Comparison of ENCODE assay signal across 1 cellular context in genomic region chr1:234533975-234534876, GRCh38.
TF ChIP-seq lines count a peak whose summit lies in the region.

No MANE protein-coding gene starts in this region.

TF ChIP-seq in HEK293, 187 proteins besides CTCF, POLR2A, EP300 and RAD21 (continued from another document and continues in another):
- TF ChIP-seq, protein P1, sequence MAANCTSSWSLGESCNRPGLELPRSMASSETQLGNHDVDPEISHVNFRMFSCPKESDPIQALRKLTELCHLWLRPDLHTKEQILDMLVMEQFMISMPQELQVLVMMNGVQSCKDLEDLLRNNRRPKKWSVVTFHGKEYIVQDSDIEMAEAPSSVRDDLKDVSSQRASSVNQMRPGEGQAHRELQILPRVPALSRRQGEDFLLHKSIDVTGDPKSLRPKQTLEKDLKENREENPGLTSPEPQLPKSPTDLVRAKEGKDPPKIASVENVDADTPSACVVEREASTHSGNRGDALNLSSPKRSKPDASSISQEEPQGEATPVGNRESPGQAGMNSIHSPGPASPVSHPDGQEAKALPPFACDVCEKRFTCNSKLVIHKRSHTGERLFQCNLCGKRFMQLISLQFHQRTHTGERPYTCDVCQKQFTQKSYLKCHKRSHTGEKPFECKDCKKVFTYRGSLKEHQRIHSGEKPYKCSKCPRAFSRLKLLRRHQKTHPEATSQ (tag by site-specific recombination; IDR thresholded peaks at IDR 0.05): no peak
- TF ChIP-seq ZNF366 (tag by site-specific recombination; conservative IDR thresholded peaks at IDR 0.05) (peak; percentile 54; the same call in 1 of the 2 replicates), ZNF341 (tag by site-specific recombination; IDR thresholded peaks at IDR 0.05; ENCODE audit: low read depth) (peak; percentile 62), ZNF10 (tag by site-specific recombination; IDR thresholded peaks at IDR 0.05) (no peak), ZXDB (tag by site-specific recombination; IDR thresholded peaks at IDR 0.05) (peak; percentile 19; the same call in 1 of the 2 replicates), ZNF549 (tag by site-specific recombination; IDR thresholded peaks at IDR 0.05) (no peak), ZBTB48 (tag by site-specific recombination; IDR thresholded peaks at IDR 0.05) (0 out of 2 replicates have a peak, but pooled peaks have one; percentile 46), KLF17 (tag by site-specific recombination; IDR thresholded peaks at IDR 0.05) (peak; percentile 89), ZNF311 (tag by site-specific recombination; IDR thresholded peaks at IDR 0.05; ENCODE audit: borderline replicate concordance) (no peak), ZNF26 (tag by site-specific recombination; IDR thresholded peaks at IDR 0.05) (no peak), FEZF1 (tag by site-specific recombination; IDR thresholded peaks at IDR 0.05) (peak; percentile 88), ZNF707 (tag by site-specific recombination; IDR thresholded peaks at IDR 0.05) (no peak), ZNF280C (tag by site-specific recombination; IDR thresholded peaks at IDR 0.05) (no peak), BCL11B (tag by site-specific recombination; IDR thresholded peaks at IDR 0.05; ENCODE audit: low read depth) (no peak), REPIN1 (tag by site-specific recombination; IDR thresholded peaks at IDR 0.05; ENCODE audit: low read depth) (no peak), ZSCAN18 (tag by site-specific recombination; IDR thresholded peaks at IDR 0.05) (no peak), ZBTB7A (tag by site-specific recombination; IDR thresholded peaks at IDR 0.05; ENCODE audit: low read depth) (no peak), ZBTB17 (tag by site-specific recombination; IDR thresholded peaks at IDR 0.05) (no peak; the same call in none of the 2 replicates), ZNF776 (tag by site-specific recombination; IDR thresholded peaks at IDR 0.05; ENCODE audit: borderline replicate concordance) (no peak), ZNF785 (tag by site-specific recombination; IDR thresholded peaks at IDR 0.05) (no peak), ZNF704 (tag by site-specific recombination; IDR thresholded peaks at IDR 0.05) (no peak), ZNF155 (tag by site-specific recombination; IDR thresholded peaks at IDR 0.05) (no peak), MYNN (tag by site-specific recombination; IDR thresholded peaks at IDR 0.05; ENCODE audit: borderline replicate concordance) (no peak), GLI2 (tag by site-specific recombination; IDR thresholded peaks at IDR 0.05; ENCODE audit: borderline replicate concordance, low read depth) (peak; percentile 86)
- TF ChIP-seq, protein P2, sequence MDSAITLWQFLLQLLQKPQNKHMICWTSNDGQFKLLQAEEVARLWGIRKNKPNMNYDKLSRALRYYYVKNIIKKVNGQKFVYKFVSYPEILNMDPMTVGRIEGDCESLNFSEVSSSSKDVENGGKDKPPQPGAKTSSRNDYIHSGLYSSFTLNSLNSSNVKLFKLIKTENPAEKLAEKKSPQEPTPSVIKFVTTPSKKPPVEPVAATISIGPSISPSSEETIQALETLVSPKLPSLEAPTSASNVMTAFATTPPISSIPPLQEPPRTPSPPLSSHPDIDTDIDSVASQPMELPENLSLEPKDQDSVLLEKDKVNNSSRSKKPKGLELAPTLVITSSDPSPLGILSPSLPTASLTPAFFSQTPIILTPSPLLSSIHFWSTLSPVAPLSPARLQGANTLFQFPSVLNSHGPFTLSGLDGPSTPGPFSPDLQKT (IDR thresholded peaks at IDR 0.05; ENCODE audit: borderline replicate concordance, low read depth, low read length): no peak
- TF ChIP-seq, protein P3, sequence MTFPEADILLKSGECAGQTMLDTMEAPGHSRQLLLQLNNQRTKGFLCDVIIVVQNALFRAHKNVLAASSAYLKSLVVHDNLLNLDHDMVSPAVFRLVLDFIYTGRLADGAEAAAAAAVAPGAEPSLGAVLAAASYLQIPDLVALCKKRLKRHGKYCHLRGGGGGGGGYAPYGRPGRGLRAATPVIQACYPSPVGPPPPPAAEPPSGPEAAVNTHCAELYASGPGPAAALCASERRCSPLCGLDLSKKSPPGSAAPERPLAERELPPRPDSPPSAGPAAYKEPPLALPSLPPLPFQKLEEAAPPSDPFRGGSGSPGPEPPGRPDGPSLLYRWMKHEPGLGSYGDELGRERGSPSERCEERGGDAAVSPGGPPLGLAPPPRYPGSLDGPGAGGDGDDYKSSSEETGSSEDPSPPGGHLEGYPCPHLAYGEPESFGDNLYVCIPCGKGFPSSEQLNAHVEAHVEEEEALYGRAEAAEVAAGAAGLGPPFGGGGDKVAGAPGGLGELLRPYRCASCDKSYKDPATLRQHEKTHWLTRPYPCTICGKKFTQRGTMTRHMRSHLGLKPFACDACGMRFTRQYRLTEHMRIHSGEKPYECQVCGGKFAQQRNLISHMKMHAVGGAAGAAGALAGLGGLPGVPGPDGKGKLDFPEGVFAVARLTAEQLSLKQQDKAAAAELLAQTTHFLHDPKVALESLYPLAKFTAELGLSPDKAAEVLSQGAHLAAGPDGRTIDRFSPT (tag by site-specific recombination; IDR thresholded peaks at IDR 0.05): no peak
- TF ChIP-seq, protein P4, sequence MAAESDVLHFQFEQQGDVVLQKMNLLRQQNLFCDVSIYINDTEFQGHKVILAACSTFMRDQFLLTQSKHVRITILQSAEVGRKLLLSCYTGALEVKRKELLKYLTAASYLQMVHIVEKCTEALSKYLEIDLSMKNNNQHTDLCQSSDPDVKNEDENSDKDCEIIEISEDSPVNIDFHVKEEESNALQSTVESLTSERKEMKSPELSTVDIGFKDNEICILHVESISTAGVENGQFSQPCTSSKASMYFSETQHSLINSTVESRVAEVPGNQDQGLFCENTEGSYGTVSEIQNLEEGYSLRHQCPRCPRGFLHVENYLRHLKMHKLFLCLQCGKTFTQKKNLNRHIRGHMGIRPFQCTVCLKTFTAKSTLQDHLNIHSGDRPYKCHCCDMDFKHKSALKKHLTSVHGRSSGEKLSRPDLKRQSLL (tag by site-specific recombination; IDR thresholded peaks at IDR 0.05): no peak
- TF ChIP-seq, protein P5, sequence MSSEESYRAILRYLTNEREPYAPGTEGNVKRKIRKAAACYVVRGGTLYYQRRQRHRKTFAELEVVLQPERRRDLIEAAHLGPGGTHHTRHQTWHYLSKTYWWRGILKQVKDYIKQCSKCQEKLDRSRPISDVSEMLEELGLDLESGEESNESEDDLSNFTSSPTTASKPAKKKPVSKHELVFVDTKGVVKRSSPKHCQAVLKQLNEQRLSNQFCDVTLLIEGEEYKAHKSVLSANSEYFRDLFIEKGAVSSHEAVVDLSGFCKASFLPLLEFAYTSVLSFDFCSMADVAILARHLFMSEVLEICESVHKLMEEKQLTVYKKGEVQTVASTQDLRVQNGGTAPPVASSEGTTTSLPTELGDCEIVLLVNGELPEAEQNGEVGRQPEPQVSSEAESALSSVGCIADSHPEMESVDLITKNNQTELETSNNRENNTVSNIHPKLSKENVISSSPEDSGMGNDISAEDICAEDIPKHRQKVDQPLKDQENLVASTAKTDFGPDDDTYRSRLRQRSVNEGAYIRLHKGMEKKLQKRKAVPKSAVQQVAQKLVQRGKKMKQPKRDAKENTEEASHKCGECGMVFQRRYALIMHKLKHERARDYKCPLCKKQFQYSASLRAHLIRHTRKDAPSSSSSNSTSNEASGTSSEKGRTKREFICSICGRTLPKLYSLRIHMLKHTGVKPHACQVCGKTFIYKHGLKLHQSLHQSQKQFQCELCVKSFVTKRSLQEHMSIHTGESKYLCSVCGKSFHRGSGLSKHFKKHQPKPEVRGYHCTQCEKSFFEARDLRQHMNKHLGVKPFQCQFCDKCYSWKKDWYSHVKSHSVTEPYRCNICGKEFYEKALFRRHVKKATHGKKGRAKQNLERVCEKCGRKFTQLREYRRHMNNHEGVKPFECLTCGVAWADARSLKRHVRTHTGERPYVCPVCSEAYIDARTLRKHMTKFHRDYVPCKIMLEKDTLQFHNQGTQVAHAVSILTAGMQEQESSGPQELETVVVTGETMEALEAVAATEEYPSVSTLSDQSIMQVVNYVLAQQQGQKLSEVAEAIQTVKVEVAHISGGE (tag by site-specific recombination; conservative IDR thresholded peaks at IDR 0.05; ENCODE audit: low read depth): no peak
- TF ChIP-seq, protein P6, sequence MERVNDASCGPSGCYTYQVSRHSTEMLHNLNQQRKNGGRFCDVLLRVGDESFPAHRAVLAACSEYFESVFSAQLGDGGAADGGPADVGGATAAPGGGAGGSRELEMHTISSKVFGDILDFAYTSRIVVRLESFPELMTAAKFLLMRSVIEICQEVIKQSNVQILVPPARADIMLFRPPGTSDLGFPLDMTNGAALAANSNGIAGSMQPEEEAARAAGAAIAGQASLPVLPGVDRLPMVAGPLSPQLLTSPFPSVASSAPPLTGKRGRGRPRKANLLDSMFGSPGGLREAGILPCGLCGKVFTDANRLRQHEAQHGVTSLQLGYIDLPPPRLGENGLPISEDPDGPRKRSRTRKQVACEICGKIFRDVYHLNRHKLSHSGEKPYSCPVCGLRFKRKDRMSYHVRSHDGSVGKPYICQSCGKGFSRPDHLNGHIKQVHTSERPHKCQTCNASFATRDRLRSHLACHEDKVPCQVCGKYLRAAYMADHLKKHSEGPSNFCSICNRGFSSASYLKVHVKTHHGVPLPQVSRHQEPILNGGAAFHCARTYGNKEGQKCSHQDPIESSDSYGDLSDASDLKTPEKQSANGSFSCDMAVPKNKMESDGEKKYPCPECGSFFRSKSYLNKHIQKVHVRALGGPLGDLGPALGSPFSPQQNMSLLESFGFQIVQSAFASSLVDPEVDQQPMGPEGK (tag by site-specific recombination; IDR thresholded peaks at IDR 0.05): peak; percentile 58
